Comparison of ENCODE assay signal across 26 cellular contexts in genomic region chr17:34369196-34369500, GRCh38. TPM values are rescaled to one million over a fixed set of nuclear protein-coding genes. Genes with fewer than 3 reads are reported as not detected.
"Had no signal": no experiment of that assay in that cellular context is flagged by ENCODE, and none has a peak within 500 bp of the region (broad histone marks: within the 10 kb centered on the region; RNA-seq: fewer than 3 reads in every experiment).

No MANE protein-coding gene starts in this region.

- H3K27ac ChIP-seq: pancreas, tibial artery, upper lobe of left lung, uterus had no signal

- DNase-seq: effector CD4-positive, alpha-beta T cell; heart left ventricle; hippocampal formation; left colon; mucosa of descending colon; occipital lobe; right cardiac atrium; small intestine; stimulated activated CD4-positive, alpha-beta T cell treated with anti-CD3 and anti-CD28 coated beads, Interleukin-12 subunit alpha, Interleukin-12 subunit beta, amount 100 ng/mL, for 4 hours; stimulated activated naive CD4-positive, alpha-beta T cell treated with Interleukin-2 at 50 U/mL for 16 hours; tibial artery; upper lobe of left lung; uterus had no signal

- H3K36me3 ChIP-seq: heart left ventricle, pancreas, tibial artery, upper lobe of left lung, uterus had no signal

- ATAC-seq: esophagus mucosa; left colon; mucosa of descending colon; naive thymus-derived CD8-positive, alpha-beta T cell had no signal

- H3K4me1 ChIP-seq: pancreas, tibial artery, uterus had no signal

- FAIRE-seq: colon, frontal cortex, pancreas, small intestine had no signal

- H3K4me3 ChIP-seq: heart left ventricle, mucosa of descending colon, pancreas, tibial artery, upper lobe of left lung, uterus had no signal

- H3K27me3 ChIP-seq: pancreas, upper lobe of left lung, uterus had no signal

- H3K9me3 ChIP-seq: heart left ventricle, mucosa of descending colon, pancreas, tibial artery, upper lobe of left lung, uterus had no signal

RNA-seq across cellular contexts. Expression of gene CCL1, which starts 6.1 kb away (rescaled TPM):
- total RNA-seq: dermis microvascular lymphatic vessel endothelial cell; esophagus mucosa; fibroblast of lung; frontal cortex; glomerular endothelial cell; heart left ventricle; kidney epithelial cell; left colon; lower leg skin; mucosa of descending colon; naive thymus-derived CD8-positive, alpha-beta T cell; pancreas; progenitor cell of endocrine pancreas; right cardiac atrium; temporal lobe; upper lobe of left lung; uterus had no signal
- polyA plus RNA-seq: fibroblast of lung; heart left ventricle; naive thymus-derived CD8-positive, alpha-beta T cell; neural cell; pancreas; right cardiac atrium; small intestine had no signal

RNA-seq across cellular contexts. Expression of gene CCL13, which starts 12.9 kb away (rescaled TPM):
- total RNA-seq: dermis microvascular lymphatic vessel endothelial cell; fibroblast of lung; glomerular endothelial cell; kidney epithelial cell; naive thymus-derived CD8-positive, alpha-beta T cell; occipital lobe; progenitor cell of endocrine pancreas had no signal
- polyA plus RNA-seq: naive thymus-derived CD8-positive, alpha-beta T cell; neural cell had no signal

RNA-seq across cellular contexts. Expression of gene CCL8, which starts 49.9 kb away (rescaled TPM):
- total RNA-seq: esophagus mucosa; frontal cortex; kidney epithelial cell; lower leg skin; naive thymus-derived CD8-positive, alpha-beta T cell; progenitor cell of endocrine pancreas had no signal
- polyA plus RNA-seq: naive thymus-derived CD8-positive, alpha-beta T cell; neural cell had no signal
